ENCODE assay signal across 12 cellular contexts in genomic region chr17:69608114-69608513, GRCh38.
DNase-seq lines count a peak whose midpoint lies in the region; ATAC-seq, FAIRE-seq and TF ChIP-seq lines count a peak whose summit lies in the region.
"Had no signal": no experiment of that assay in that cellular context is flagged by ENCODE, and none has a peak within 500 bp of the region (broad histone marks: within the 10 kb centered on the region; RNA-seq: fewer than 3 reads in every experiment).

No MANE protein-coding gene starts in this region.

- CTCF ChIA-PET in MCF 10A (lab: Yijun Ruan, JAX) = interaction anchor here (0.5 to 4.5 kb wide), 36 partner anchors 11 to 1698 kb away, joined by 3 to 90 read pairs (median 6); no protein-coding TSS in a partner anchor

- H3K27ac Mint-ChIP-seq in MCF 10A (ENCODE audit: low read depth, unreplicated experiment) (peak overlapping the region; percentile 97), mesothelial cell of epicardium (peak overlapping the region; percentile 41)
- H3K27ac Mint-ChIP-seq: CD4-positive, CD25-positive, alpha-beta regulatory T cell had no signal

- TF ChIP-seq POLR2A in GM12892 (IDR thresholded peaks at IDR 0.05; ENCODE audit: low read depth, low read length) = no peak

- H3K4me3 Mint-ChIP-seq in MCF 10A (ENCODE audit: unreplicated experiment) (no peak overlapping the region), mesothelial cell of epicardium (no peak overlapping the region)
- H3K4me3 Mint-ChIP-seq: CD4-positive, CD25-positive, alpha-beta regulatory T cell had no signal

- H3K4me1 Mint-ChIP-seq in MCF 10A (ENCODE audit: insufficient read depth, unreplicated experiment) (peaks cover 30% of the 10 kb centered on the region), mesothelial cell of epicardium (peaks cover 53% of the 10 kb centered on the region)
- H3K4me1 Mint-ChIP-seq: CD4-positive, CD25-positive, alpha-beta regulatory T cell had no signal

- DNase-seq in NCI-H446 treated with DMSO at 0.1 percent for 48 hours (lab: John Stamatoyannopoulos, UW) = peak; percentile 49
- DNase-seq in MCF 10A (ENCODE audit: unreplicated experiment) = no peak
- DNase-seq in mesothelial cell of epicardium (ENCODE audit: low spot score in 2 of 2, unreplicated experiment in 2 of 2) = no peak
- no peak for DNase-seq in GM12892 (ENCODE audit: insufficient read length)
- DNase-seq in activated gamma-delta T cell (lab: John Stamatoyannopoulos, UW) = no peak
- DNase-seq: activated naive CD4-positive, alpha-beta T cell; caudate nucleus; CD4-positive, CD25-positive, alpha-beta regulatory T cell; ovary; uterus had no signal

- intact Hi-C loops in MCF 10A (cut with micrococcal nuclease) = loop anchor here (2.0 to 10.0 kb wide), 3 partner anchors 155 to 944 kb away; no protein-coding TSS in a partner anchor

- no TSS peak for BruUV-seq in MCF 10A (replicated peaks; lab: Mats Ljungman, UMichigan)

- H3K27me3 Mint-ChIP-seq in MCF 10A (ENCODE audit: insufficient read depth, unreplicated experiment) = no peaks in the 10 kb centered on the region
- H3K27me3 Mint-ChIP-seq in mesothelial cell of epicardium (ENCODE audit: low read depth) = no peaks in the 10 kb centered on the region

- H3K36me3 Mint-ChIP-seq in MCF 10A (ENCODE audit: insufficient read depth, unreplicated experiment) = no peaks in the 10 kb centered on the region
- peaks cover 4% of the 10 kb centered on the region for H3K36me3 Mint-ChIP-seq in mesothelial cell of epicardium
- H3K36me3 Mint-ChIP-seq: CD4-positive, CD25-positive, alpha-beta regulatory T cell had no signal

- TF ChIP-seq CTCF in MCF 10A (IDR thresholded peaks at IDR 0.05; ENCODE audit: unreplicated experiment) (no peak), mesothelial cell of epicardium (IDR thresholded peaks at IDR 0.05; ENCODE audit: unreplicated experiment) (no peak)

- no peak for ATAC-seq in HG03139 (IDR thresholded peaks at IDR 0.05; ENCODE audit: unreplicated experiment)

- no peak for FAIRE-seq in GM12892 (lab: Jason Lieb, UNC)

- POLR2A ChIA-PET in MCF 10A (lab: Yijun Ruan, JAX) = interaction anchor here (0.6 to 5.9 kb wide), 17 partner anchors 9 to 944 kb away, joined by 3 to 70 read pairs (median 4); partner anchors contain the start of gene KCNJ2

- peak overlapping the region; percentile 47 for H3K27ac ChIP-seq in temporal lobe (ENCODE audit: low read depth, low read length)

- H3K9me3 Mint-ChIP-seq in MCF 10A (ENCODE audit: unreplicated experiment) (no peaks in the 10 kb centered on the region), mesothelial cell of epicardium (peaks cover 8% of the 10 kb centered on the region)
